In the genomic region with DNA sequence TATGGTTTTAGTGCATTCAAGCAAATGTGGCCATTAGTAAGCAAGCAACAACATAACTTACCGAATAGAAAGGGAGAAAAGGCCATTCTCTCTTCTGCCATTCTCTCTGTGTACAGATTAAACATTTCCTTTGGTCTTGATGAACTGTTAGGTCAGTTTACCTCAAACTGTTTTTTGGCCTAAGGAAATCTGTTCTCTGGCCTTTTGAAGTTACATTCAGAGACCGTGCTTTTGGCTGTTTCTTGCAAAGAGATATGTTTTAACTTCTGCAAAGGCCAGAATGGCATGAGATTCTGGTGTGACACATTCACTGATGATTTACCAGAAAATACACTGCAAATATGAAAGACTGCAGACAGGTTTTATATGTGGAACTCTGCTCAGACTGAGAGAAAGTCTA, we compare ENCODE assay signal across 1 cellular context.
TF ChIP-seq lines count a peak whose summit lies in the region.

No MANE protein-coding gene starts in this region.

TF ChIP-seq in HepG2, 621 proteins besides CTCF, POLR2A, EP300 and RAD21 (continues in another document):
- TF ChIP-seq TARDBP (CRISPR knock-in tag; IDR thresholded peaks at IDR 0.05) (no peak), KDM4B (CRISPR knock-in tag; IDR thresholded peaks at IDR 0.05) (no peak), POGZ (CRISPR knock-in tag; IDR thresholded peaks at IDR 0.05) (peak; percentile 48; the same call in 1 of the 2 replicates), GFI1 (CRISPR knock-in tag; IDR thresholded peaks at IDR 0.05; ENCODE audit: borderline replicate concordance) (peak; percentile 53; the same call in 1 of the 2 replicates), PAXIP1 (CRISPR knock-in tag; conservative IDR thresholded peaks at IDR 0.05) (peak; percentile 74), RXRB (CRISPR knock-in tag; IDR thresholded peaks at IDR 0.05; ENCODE audit: borderline replicate concordance) (peak; percentile 14; the same call in 1 of the 2 replicates), XBP1 (CRISPR knock-in tag; IDR thresholded peaks at IDR 0.05) (no peak), SALL2 (CRISPR knock-in tag; IDR thresholded peaks at IDR 0.05) (no peak), NR2F6 (IDR thresholded peaks at IDR 0.05) (peak; percentile 51; the same call in 1 of the 2 replicates), NR2F6 (CRISPR knock-in tag; IDR thresholded peaks at IDR 0.05) (0 out of 2 replicates have a peak, but pooled peaks have one; percentile 21), SMAD3 (CRISPR knock-in tag; IDR thresholded peaks at IDR 0.05) (no peak), HOMEZ (CRISPR knock-in tag; IDR thresholded peaks at IDR 0.05; ENCODE audit: low read depth) (peak; percentile 67; the same call in 1 of the 2 replicates), REPIN1 (CRISPR knock-in tag; IDR thresholded peaks at IDR 0.05; ENCODE audit: borderline replicate concordance, low read depth) (no peak), NFKBIZ (CRISPR knock-in tag; IDR thresholded peaks at IDR 0.05) (no peak), CREM (IDR thresholded peaks at IDR 0.05) (0 out of 2 replicates have a peak, but pooled peaks have one; percentile 15), CREM (CRISPR knock-in tag; IDR thresholded peaks at IDR 0.05) (no peak), NFIC (IDR thresholded peaks at IDR 0.05; ENCODE audit: low read length) (peak; percentile 21; the same call in 1 of the 2 replicates), FOXA3 (CRISPR knock-in tag; IDR thresholded peaks at IDR 0.05) (peak; percentile 41; the same call in 1 of the 2 replicates), SALL1 (CRISPR knock-in tag; IDR thresholded peaks at IDR 0.05) (peak; percentile 39; the same call in 1 of the 2 replicates), KDM6A (CRISPR knock-in tag; IDR thresholded peaks at IDR 0.05; ENCODE audit: low read depth) (no peak; the same call in 1 of the 2 replicates), ERF (CRISPR knock-in tag; IDR thresholded peaks at IDR 0.05) (0 out of 2 replicates have a peak, but pooled peaks have one; percentile 22), RFX1 (IDR thresholded peaks at IDR 0.05) (no peak), NR2F2 (IDR thresholded peaks at IDR 0.05; ENCODE audit: borderline replicate concordance, low read depth) (peak; percentile 43; the same call in 1 of the 2 replicates), SMC3 (IDR thresholded peaks at IDR 0.05; ENCODE audit: low read length) (no peak), HNF1B (CRISPR knock-in tag; IDR thresholded peaks at IDR 0.05) (no peak), PHF20 (CRISPR knock-in tag; IDR thresholded peaks at IDR 0.05) (no peak), KDM5B (CRISPR knock-in tag; IDR thresholded peaks at IDR 0.05; ENCODE audit: borderline replicate concordance) (no peak), ZNF567 (CRISPR knock-in tag; IDR thresholded peaks at IDR 0.05; ENCODE audit: borderline replicate concordance) (no peak), TCF12 (IDR thresholded peaks at IDR 0.05) (no peak), TCF12 (CRISPR knock-in tag; IDR thresholded peaks at IDR 0.05) (peak; percentile 45; the same call in 1 of the 2 replicates), ZNF749 (CRISPR knock-in tag; IDR thresholded peaks at IDR 0.05; ENCODE audit: borderline replicate concordance) (no peak), GATAD2A (CRISPR knock-in tag; IDR thresholded peaks at IDR 0.05) (peak; percentile 13; the same call in 1 of the 2 replicates), ZNF569 (CRISPR knock-in tag; IDR thresholded peaks at IDR 0.05; ENCODE audit: borderline replicate concordance) (no peak)
- TF ChIP-seq, protein P1, sequence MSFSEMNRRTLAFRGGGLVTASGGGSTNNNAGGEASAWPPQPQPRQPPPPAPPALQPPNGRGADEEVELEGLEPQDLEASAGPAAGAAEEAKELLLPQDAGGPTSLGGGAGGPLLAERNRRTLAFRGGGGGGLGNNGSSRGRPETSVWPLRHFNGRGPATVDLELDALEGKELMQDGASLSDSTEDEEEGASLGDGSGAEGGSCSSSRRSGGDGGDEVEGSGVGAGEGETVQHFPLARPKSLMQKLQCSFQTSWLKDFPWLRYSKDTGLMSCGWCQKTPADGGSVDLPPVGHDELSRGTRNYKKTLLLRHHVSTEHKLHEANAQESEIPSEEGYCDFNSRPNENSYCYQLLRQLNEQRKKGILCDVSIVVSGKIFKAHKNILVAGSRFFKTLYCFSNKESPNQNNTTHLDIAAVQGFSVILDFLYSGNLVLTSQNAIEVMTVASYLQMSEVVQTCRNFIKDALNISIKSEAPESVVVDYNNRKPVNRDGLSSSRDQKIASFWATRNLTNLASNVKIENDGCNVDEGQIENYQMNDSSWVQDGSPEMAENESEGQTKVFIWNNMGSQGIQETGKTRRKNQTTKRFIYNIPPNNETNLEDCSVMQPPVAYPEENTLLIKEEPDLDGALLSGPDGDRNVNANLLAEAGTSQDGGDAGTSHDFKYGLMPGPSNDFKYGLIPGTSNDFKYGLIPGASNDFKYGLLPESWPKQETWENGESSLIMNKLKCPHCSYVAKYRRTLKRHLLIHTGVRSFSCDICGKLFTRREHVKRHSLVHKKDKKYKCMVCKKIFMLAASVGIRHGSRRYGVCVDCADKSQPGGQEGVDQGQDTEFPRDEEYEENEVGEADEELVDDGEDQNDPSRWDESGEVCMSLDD (CRISPR knock-in tag; IDR thresholded peaks at IDR 0.05; ENCODE audit: borderline replicate concordance) = no peak
- TF ChIP-seq, protein P2, sequence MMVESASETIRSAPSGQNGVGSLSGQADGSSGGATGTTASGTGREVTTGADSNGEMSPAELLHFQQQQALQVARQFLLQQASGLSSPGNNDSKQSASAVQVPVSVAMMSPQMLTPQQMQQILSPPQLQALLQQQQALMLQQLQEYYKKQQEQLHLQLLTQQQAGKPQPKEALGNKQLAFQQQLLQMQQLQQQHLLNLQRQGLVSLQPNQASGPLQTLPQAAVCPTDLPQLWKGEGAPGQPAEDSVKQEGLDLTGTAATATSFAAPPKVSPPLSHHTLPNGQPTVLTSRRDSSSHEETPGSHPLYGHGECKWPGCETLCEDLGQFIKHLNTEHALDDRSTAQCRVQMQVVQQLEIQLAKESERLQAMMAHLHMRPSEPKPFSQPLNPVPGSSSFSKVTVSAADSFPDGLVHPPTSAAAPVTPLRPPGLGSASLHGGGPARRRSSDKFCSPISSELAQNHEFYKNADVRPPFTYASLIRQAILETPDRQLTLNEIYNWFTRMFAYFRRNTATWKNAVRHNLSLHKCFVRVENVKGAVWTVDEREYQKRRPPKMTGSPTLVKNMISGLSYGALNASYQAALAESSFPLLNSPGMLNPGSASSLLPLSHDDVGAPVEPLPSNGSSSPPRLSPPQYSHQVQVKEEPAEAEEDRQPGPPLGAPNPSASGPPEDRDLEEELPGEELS (CRISPR knock-in tag; IDR thresholded peaks at IDR 0.05) = peak; percentile 65
- TF ChIP-seq, protein P3, sequence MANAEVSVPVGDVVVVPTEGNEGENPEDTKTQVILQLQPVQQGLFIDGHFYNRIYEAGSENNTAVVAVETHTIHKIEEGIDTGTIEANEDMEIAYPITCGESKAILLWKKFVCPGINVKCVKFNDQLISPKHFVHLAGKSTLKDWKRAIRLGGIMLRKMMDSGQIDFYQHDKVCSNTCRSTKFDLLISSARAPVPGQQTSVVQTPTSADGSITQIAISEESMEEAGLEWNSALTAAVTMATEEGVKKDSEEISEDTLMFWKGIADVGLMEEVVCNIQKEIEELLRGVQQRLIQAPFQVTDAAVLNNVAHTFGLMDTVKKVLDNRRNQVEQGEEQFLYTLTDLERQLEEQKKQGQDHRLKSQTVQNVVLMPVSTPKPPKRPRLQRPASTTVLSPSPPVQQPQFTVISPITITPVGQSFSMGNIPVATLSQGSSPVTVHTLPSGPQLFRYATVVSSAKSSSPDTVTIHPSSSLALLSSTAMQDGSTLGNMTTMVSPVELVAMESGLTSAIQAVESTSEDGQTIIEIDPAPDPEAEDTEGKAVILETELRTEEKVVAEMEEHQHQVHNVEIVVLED (CRISPR knock-in tag; IDR thresholded peaks at IDR 0.05; ENCODE audit: borderline replicate concordance) = no peak
- TF ChIP-seq, protein P4, sequence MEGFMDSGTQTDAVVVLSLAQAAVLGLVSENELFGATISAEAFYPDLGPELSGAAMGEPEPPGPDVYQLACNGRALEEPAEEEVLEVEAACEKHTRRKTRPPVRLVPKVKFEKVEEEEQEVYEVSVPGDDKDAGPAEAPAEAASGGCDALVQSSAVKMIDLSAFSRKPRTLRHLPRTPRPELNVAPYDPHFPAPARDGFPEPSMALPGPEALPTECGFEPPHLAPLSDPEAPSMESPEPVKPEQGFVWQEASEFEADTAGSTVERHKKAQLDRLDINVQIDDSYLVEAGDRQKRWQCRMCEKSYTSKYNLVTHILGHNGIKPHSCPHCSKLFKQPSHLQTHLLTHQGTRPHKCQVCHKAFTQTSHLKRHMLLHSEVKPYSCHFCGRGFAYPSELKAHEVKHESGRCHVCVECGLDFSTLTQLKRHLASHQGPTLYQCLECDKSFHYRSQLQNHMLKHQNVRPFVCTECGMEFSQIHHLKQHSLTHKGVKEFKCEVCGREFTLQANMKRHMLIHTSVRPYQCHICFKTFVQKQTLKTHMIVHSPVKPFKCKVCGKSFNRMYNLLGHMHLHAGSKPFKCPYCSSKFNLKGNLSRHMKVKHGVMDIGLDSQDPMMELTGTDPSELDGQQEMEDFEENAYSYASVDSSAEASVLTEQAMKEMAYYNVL (CRISPR knock-in tag; IDR thresholded peaks at IDR 0.05; ENCODE audit: borderline replicate concordance) = peak; percentile 28; the same call in 1 of the 2 replicates
- TF ChIP-seq, protein P5, sequence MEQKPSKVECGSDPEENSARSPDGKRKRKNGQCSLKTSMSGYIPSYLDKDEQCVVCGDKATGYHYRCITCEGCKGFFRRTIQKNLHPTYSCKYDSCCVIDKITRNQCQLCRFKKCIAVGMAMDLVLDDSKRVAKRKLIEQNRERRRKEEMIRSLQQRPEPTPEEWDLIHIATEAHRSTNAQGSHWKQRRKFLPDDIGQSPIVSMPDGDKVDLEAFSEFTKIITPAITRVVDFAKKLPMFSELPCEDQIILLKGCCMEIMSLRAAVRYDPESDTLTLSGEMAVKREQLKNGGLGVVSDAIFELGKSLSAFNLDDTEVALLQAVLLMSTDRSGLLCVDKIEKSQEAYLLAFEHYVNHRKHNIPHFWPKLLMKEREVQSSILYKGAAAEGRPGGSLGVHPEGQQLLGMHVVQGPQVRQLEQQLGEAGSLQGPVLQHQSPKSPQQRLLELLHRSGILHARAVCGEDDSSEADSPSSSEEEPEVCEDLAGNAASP (CRISPR knock-in tag; IDR thresholded peaks at IDR 0.05; ENCODE audit: borderline replicate concordance) = 0 out of 2 replicates have a peak, but pooled peaks have one; percentile 21
